Comparison of ENCODE assay signal across 8 cellular contexts in genomic region chr4:116302990-116303735, GRCh38.
"Had no signal": no experiment of that assay in that cellular context is flagged by ENCODE, and none has a peak within 500 bp of the region (broad histone marks: within the 10 kb centered on the region; RNA-seq: fewer than 3 reads in every experiment).

No MANE protein-coding gene starts in this region.

- ATAC-seq: HCT116, K562 had no signal

- H3K4me1 ChIP-seq: HAP-1 had no signal

- H3K4me3 ChIP-seq: GM23248, HAP-1, K562 had no signal

- H3K36me3 ChIP-seq: HAP-1 had no signal

- H3K9me3 ChIP-seq: HAP-1 had no signal

- DNase-seq: GM23248, GOT3, H7, IMR-90, KG1 had no signal

- H3K27ac ChIP-seq: GM23248 had no signal
